In genomic region chr6:117624869-117625481, GRCh38 we compare ENCODE assay signal across 28 cellular contexts. TPM values are rescaled to one million over a fixed set of nuclear protein-coding genes. Genes with fewer than 3 reads are reported as not detected.
DNase-seq lines count a peak whose midpoint lies in the region; ATAC-seq, FAIRE-seq and TF ChIP-seq lines count a peak whose summit lies in the region.
"Had no signal": no experiment of that assay in that cellular context is flagged by ENCODE, and none has a peak within 500 bp of the region (broad histone marks: within the 10 kb centered on the region; RNA-seq: fewer than 3 reads in every experiment).

No MANE protein-coding gene starts in this region.

- no peak overlapping the region for H3K4me3 ChIP-seq in lower leg skin (ENCODE audit: low read depth, poor library complexity, severe bottlenecking)
- H3K4me3 ChIP-seq: GM12878, psoas muscle, thyroid gland, vagina had no signal

- no peak for TF ChIP-seq POLR2A in lower leg skin (IDR thresholded peaks at IDR 0.05)

- peak; percentile 13 for DNase-seq in DMS79 treated with DMSO at 0.1 percent for 48 hours (lab: John Stamatoyannopoulos, UW)
- no peak for DNase-seq in DMS79 (lab: John Stamatoyannopoulos, UW)
- DNase-seq in ELR (ENCODE audit: low read depth): peak; percentile 43
- DNase-seq in LHCN-M2 (ENCODE audit: low read depth): peak; percentile 26
- DNase-seq in NCI-H2029 (lab: John Stamatoyannopoulos, UW): no peak
- no peak for DNase-seq in lower leg skin (ENCODE audit: low spot score in 2 of 2)
- DNase-seq: activated CD4-positive, alpha-beta memory T cell treated with anti-CD3 and anti-CD28 coated beads for 36 hours; activated CD4-positive, CD25-positive, alpha-beta regulatory T cell treated with anti-CD3 and anti-CD28 coated beads, Interleukin-2, amount 50 U/mL, for 72 hours; activated naive CD8-positive, alpha-beta T cell treated with anti-CD3 and anti-CD28 coated beads, Interleukin-2, amount 50 U/mL, for 24 hours; activated T-cell treated with anti-CD3 and anti-CD28 coated beads, Interleukin-2, amount 50 U/mL, for 72 hours; caudate nucleus; cortex of kidney; effector memory CD8-positive, alpha-beta T cell; glutamatergic neuron; mesenchymal stem cell; NCI-H1694; NCI-H2171 treated with DMSO at 0.1 percent for 48 hours; NCI-H526 treated with DMSO at 0.1 percent for 48 hours; psoas muscle; stimulated activated CD4-positive, alpha-beta T cell treated with anti-CD3 and anti-CD28 coated beads, Interleukin-4, amount 100 ng/mL, for 24 hours; thyroid gland had no signal

- intact Hi-C loops in lower leg skin (cut with DNase I; ENCODE audit: low total_unique reads): no loop called here

- WGBS in lower leg skin, 2 donors: 79 to 80% methylated on average over 1 of the region's 1 CpG

- ATAC-seq in HG02840 (IDR thresholded peaks at IDR 0.05; ENCODE audit: low FRiP score, unreplicated experiment): no peak
- ATAC-seq: activated naive CD8-positive, alpha-beta T cell treated with anti-CD3 and anti-CD28 coated beads, Interleukin-2, amount 50 U/mL, for 24 hours; activated T-cell treated with anti-CD3 and anti-CD28 coated beads, Interleukin-2, amount 50 U/mL, for 72 hours; effector memory CD8-positive, alpha-beta T cell; GM12878; psoas muscle; Right ventricle myocardium inferior; SK-N-SH treated with all-trans-retinoic acid at 6 μM for 48 hours had no signal

- peak; percentile 77 for FAIRE-seq in TTC549 (lab: Jason Lieb, UNC)
- FAIRE-seq: GM12878, H54 had no signal

- TF ChIP-seq CTCF in lower leg skin (IDR thresholded peaks at IDR 0.05): no peak

RNA-seq across cellular contexts. Expression of gene GOPC, which starts 22.7 kb away (rescaled TPM):
- total RNA-seq in LHCN-M2 (2014; rRNA removed) (43.7 and 44.2 TPM in 2 replicates), lower leg skin (10 to 100 TPM; 20.2 to 24.7 (median 22.2) TPM)
- polyA plus RNA-seq in LHCN-M2 (2012): 26.2 TPM

RNA-seq across cellular contexts. Expression of gene NUS1, which starts 50.3 kb away (rescaled TPM):
- total RNA-seq in LHCN-M2 (2014; rRNA removed) (17.4 and 18.9 TPM in 2 replicates), lower leg skin (10 to 100 TPM in 2 of 4 donors, 1 to 10 TPM in 2; 6.8 to 12.9 (median 10.2) TPM)
- 16.6 TPM for polyA plus RNA-seq in LHCN-M2 (2012)

Comparison
In these comparisons a context has a peak if more than half of its experiments do, and no peak if none do; other contexts are left out.
1. DNase-seq: peak in DMS79 treated with DMSO at 0.1 percent for 48 hours (single experiment), ELR (single experiment) and LHCN-M2 (single experiment); none in DMS79 (single experiment), NCI-H2029 (single experiment) and lower leg skin (0 of 2).